In genomic region chr5:145925803-145926202, GRCh38 we compare ENCODE assay signal across 14 cellular contexts. TPM values are rescaled to one million over a fixed set of nuclear protein-coding genes. Genes with fewer than 3 reads are reported as not detected.
DNase-seq lines count a peak whose midpoint lies in the region; ATAC-seq, FAIRE-seq and TF ChIP-seq lines count a peak whose summit lies in the region.
"Had no signal": no experiment of that assay in that cellular context is flagged by ENCODE, and none has a peak within 500 bp of the region (broad histone marks: within the 10 kb centered on the region; RNA-seq: fewer than 3 reads in every experiment).

No MANE protein-coding gene starts in this region.

- no peak for FAIRE-seq in GM19239 (lab: Jason Lieb, UNC)

- TF ChIP-seq POLR2A in heart left ventricle (IDR thresholded peaks at IDR 0.05): no peak

- peak overlapping the region in 1 of 5 donors; percentile 21 for H3K9ac ChIP-seq in subcutaneous abdominal adipose tissue (ENCODE audit: low read length in 5 of 5)
- H3K9ac ChIP-seq: parathyroid adenoma had no signal

- no peaks in the 10 kb centered on the region for H3K4me1 ChIP-seq in heart left ventricle
- peaks cover 31% of the 10 kb centered on the region for H3K4me1 ChIP-seq in SJSA1 (replicated peaks)
- H3K4me1 ChIP-seq in subcutaneous abdominal adipose tissue (ENCODE audit: control insufficient read depth in 5 of 5, insufficient read depth in 5 of 5, low read length in 5 of 5): peaks cover 0 to 16% (median 12%) of the 10 kb centered on the region in 5 donors
- H3K4me1 ChIP-seq: parathyroid adenoma, Peyer's patch had no signal

- H3K9me3 ChIP-seq in heart left ventricle (peaks cover 0 to 3% (median 0%) of the 10 kb centered on the region in 12 donors), SJSA1 (replicated peaks) (no peaks in the 10 kb centered on the region; the same call in 1 of the 2 replicates), subcutaneous abdominal adipose tissue (ENCODE audit: control insufficient read depth in 5 of 5, low read length in 5 of 5) (no peaks in the 10 kb centered on the region)
- H3K9me3 ChIP-seq: Peyer's patch had no signal

- H3K36me3 ChIP-seq in heart left ventricle: no peaks in the 10 kb centered on the region
- no peaks in the 10 kb centered on the region for H3K36me3 ChIP-seq in SJSA1
- H3K36me3 ChIP-seq in subcutaneous abdominal adipose tissue (ENCODE audit: control insufficient read depth in 5 of 5, insufficient read depth in 5 of 5, low read length in 5 of 5): no peaks in the 10 kb centered on the region
- H3K36me3 ChIP-seq: Peyer's patch had no signal

- H3K27me3 ChIP-seq in heart left ventricle (no peaks in the 10 kb centered on the region), SJSA1 (replicated peaks) (no peaks in the 10 kb centered on the region), subcutaneous abdominal adipose tissue (ENCODE audit: control insufficient read depth in 5 of 5, insufficient read depth in 4 of 5, low read length in 5 of 5) (no peaks in the 10 kb centered on the region)
- H3K27me3 ChIP-seq: Peyer's patch had no signal

- ATAC-seq in left ventricle myocardium superior: peak; percentile 55
- ATAC-seq in heart left ventricle: no peak
- ATAC-seq: stimulated activated naive B cell treated with anti-CD40 and anti-IgM and Interleukin-4, amounts not matched to agents 10 μg/mL and 1 μg/mL and 100 μg/mL, for 72 hours had no signal

- intact Hi-C loops in left ventricle myocardium superior (cut with micrococcal nuclease) (no loop called here), heart left ventricle (cut with DNase I) (no loop called here)

- TF ChIP-seq CTCF in heart left ventricle (IDR thresholded peaks at IDR 0.05) (no peak), fibroblast of the aortic adventitia (IDR thresholded peaks at IDR 0.05; ENCODE audit: insufficient read depth, low read length) (no peak)

- DNase-seq in left ventricle myocardium superior: no peak
- no peak for DNase-seq in heart left ventricle
- DNase-seq in SJSA1 (ENCODE audit: low read depth in 1 of 2, low spot score in 2 of 2): no peak
- peak; percentile 86 for DNase-seq in fibroblast of the aortic adventitia (ENCODE audit: low read depth)
- no peak for DNase-seq in GM19239 (ENCODE audit: insufficient read length, low spot score)
- DNase-seq in nucleus accumbens (lab: John Stamatoyannopoulos, UW): no peak
- DNase-seq in dermis blood vessel endothelial cell: no peak
- DNase-seq: activated naive CD8-positive, alpha-beta T cell treated with anti-CD3 and anti-CD28 coated beads, Interleukin-2, amount 10 ng/mL, durations not matched to agents 7 days and 5 days; hypothalamus; NCI-H2171 treated with DMSO at 0.1 percent for 48 hours; Peyer's patch; stimulated activated naive B cell treated with anti-CD40 and anti-IgM and Interleukin-4, amounts not matched to agents 10 μg/mL and 1 μg/mL and 100 μg/mL, for 72 hours had no signal

- H3K27ac ChIP-seq in heart left ventricle (no peak overlapping the region), SJSA1 (peak overlapping the region; percentile 93), subcutaneous abdominal adipose tissue (ENCODE audit: low read depth, low read length) (peak overlapping the region; percentile 73)
- H3K27ac ChIP-seq: parathyroid adenoma, Peyer's patch had no signal

- H3K4me3 ChIP-seq in heart left ventricle (no peak overlapping the region), SJSA1 (no peak overlapping the region), fibroblast of the aortic adventitia (ENCODE audit: low read depth, low read length) (no peak overlapping the region), subcutaneous abdominal adipose tissue (ENCODE audit: low read depth in 1 of 5, low read length in 5 of 5) (no peak overlapping the region)
- H3K4me3 ChIP-seq: Peyer's patch had no signal

RNA-seq across cellular contexts. Expression of gene SH3RF2, which starts 10.6 kb away (rescaled TPM):
- total RNA-seq in left ventricle myocardium superior (350 TPM), heart left ventricle (100 to 1,000 TPM in 8 of 9 donors, 10 to 100 TPM in 1; 83.2 to 495 (median 180) TPM), fibroblast of the aortic adventitia (ENCODE audit: low replicate concordance) (0.49 and 6.7 TPM in 2 replicates), dermis blood vessel endothelial cell (0.05 and 0.17 TPM in 2 replicates)
- 100 to 1,000 TPM in 1 of 2 donors, 10 to 100 TPM in 1; 31.3 to 750 TPM for polyA plus RNA-seq in heart left ventricle
- 11.2 and 23.1 TPM in 2 replicates for total RNA-seq in SJSA1 (2014; rRNA removed; shearing (Covaris generic))
- total RNA-seq: activated naive CD8-positive, alpha-beta T cell treated with anti-CD3 and anti-CD28 coated beads, Interleukin-2, amount 10 ng/mL, durations not matched to agents 7 days and 5 days had no signal

RNA-seq across cellular contexts. Expression of gene GRXCR2, which starts 53.0 kb away (rescaled TPM):
- total RNA-seq in left ventricle myocardium superior: 3.8 TPM
- 1 to 10 TPM in 3 of 9 donors, under 1 TPM in 4, not detected in 2; 0.28 to 5.7 (median 0.79) TPM for total RNA-seq in heart left ventricle
- polyA plus RNA-seq in heart left ventricle: under 1 TPM in 1 of 2 donors, not detected in 1; 0.80 TPM
- 0.21 TPM in 1 of 2 replicates, not detected in the other for total RNA-seq in SJSA1 (2014; rRNA removed; shearing (Covaris generic))
- total RNA-seq in fibroblast of the aortic adventitia (ENCODE audit: low replicate concordance): 0.09 TPM in 1 of 2 replicates, not detected in the other
- total RNA-seq in dermis blood vessel endothelial cell: not detected in 2 replicates
- total RNA-seq: activated naive CD8-positive, alpha-beta T cell treated with anti-CD3 and anti-CD28 coated beads, Interleukin-2, amount 10 ng/mL, durations not matched to agents 7 days and 5 days; Peyer's patch had no signal

Comparison
In these comparisons a context has a peak if more than half of its experiments do, and no peak if none do; other contexts are left out.
1. H3K27ac ChIP-seq: peak in SJSA1 (single experiment) and subcutaneous abdominal adipose tissue (single experiment); none in heart left ventricle (0 of 12).